In genomic region chr16:2003827-2004641, GRCh38 we compare ENCODE assay signal across 8 cellular contexts. TPM values are rescaled to one million over a fixed set of nuclear protein-coding genes. Genes with fewer than 3 reads are reported as not detected.
DNase-seq lines count a peak whose midpoint lies in the region; ATAC-seq and TF ChIP-seq lines count a peak whose summit lies in the region.

No MANE protein-coding gene starts in this region.

- H3K14ac ChIP-seq in trophoblast cell (ENCODE audit: low read length): no peak overlapping the region

- no peak overlapping the region for H2BK12ac ChIP-seq in trophoblast cell (ENCODE audit: low read length)

- no peak for TF ChIP-seq EP300 in upper lobe of left lung (IDR thresholded peaks at IDR 0.05)

- peak overlapping the region; percentile 7 for H4K8ac ChIP-seq in trophoblast cell (ENCODE audit: low read depth, low read length)

- H3K4me1 ChIP-seq in trophoblast cell (ENCODE audit: control insufficient read depth in 1 of 2, insufficient read depth in 2 of 2, low read length in 2 of 2): peaks cover 8 to 20% of the 10 kb centered on the region in 2 experiments
- peaks cover 47 to 58% (median 52%) of the 10 kb centered on the region in 4 donors for H3K4me1 ChIP-seq in upper lobe of left lung

- peak overlapping the region; percentile 25 for H3K4me2 ChIP-seq in trophoblast cell (ENCODE audit: low read length)

- no peak overlapping the region for H4K91ac ChIP-seq in trophoblast cell (ENCODE audit: low read depth, low read length)

- H3K79me2 ChIP-seq in trophoblast cell (ENCODE audit: control insufficient read depth, insufficient read depth, low read length, poor library complexity): peaks cover 6% of the 10 kb centered on the region

- no peak overlapping the region for H3K4ac ChIP-seq in trophoblast cell (ENCODE audit: low read depth, low read length)

- no peak overlapping the region for H3K18ac ChIP-seq in trophoblast cell (ENCODE audit: low read length)

- H3K4me3 ChIP-seq in trophoblast cell (ENCODE audit: low read depth, low read length) (no peak overlapping the region), upper lobe of left lung (no peak overlapping the region)

- ATAC-seq in GM21786 (IDR thresholded peaks at IDR 0.05; ENCODE audit: unreplicated experiment) (peak; percentile 71), SK-N-SH treated with all-trans-retinoic acid at 6 μM for 48 hours (peak; percentile 91), upper lobe of left lung (ENCODE audit: low FRiP score in 2 of 2) (peak; percentile 88 to 89)

- no peak overlapping the region for H2AK5ac ChIP-seq in trophoblast cell (ENCODE audit: low read length)

- H3K36me3 ChIP-seq in trophoblast cell (ENCODE audit: control insufficient read depth in 1 of 2, insufficient read depth in 2 of 2, low read length in 2 of 2): peaks cover 51 to 54% of the 10 kb centered on the region in 2 experiments
- peaks cover 24 to 45% (median 41%) of the 10 kb centered on the region in 4 donors for H3K36me3 ChIP-seq in upper lobe of left lung

- H3K9me3 ChIP-seq in trophoblast cell (ENCODE audit: insufficient read depth, low read depth, low read length) (peaks cover 1% of the 10 kb centered on the region), upper lobe of left lung (no peaks in the 10 kb centered on the region)

- no peak overlapping the region for H2BK120ac ChIP-seq in trophoblast cell (ENCODE audit: insufficient read depth, low read length, poor library complexity)

- H4K12ac ChIP-seq in trophoblast cell (ENCODE audit: low read depth, low read length): no peak overlapping the region

- no peak for TF ChIP-seq POLR2A in upper lobe of left lung (IDR thresholded peaks at IDR 0.05)

- intact Hi-C loops in head of caudate nucleus (cut with DNase I): no loop called here

- no peak overlapping the region for H2BK5ac ChIP-seq in trophoblast cell (ENCODE audit: low read depth, low read length, poor library complexity)

- H3K27me3 ChIP-seq in trophoblast cell (ENCODE audit: insufficient read depth, low read length): no peaks in the 10 kb centered on the region
- no peaks in the 10 kb centered on the region for H3K27me3 ChIP-seq in upper lobe of left lung

- H2AFZ ChIP-seq in trophoblast cell (ENCODE audit: insufficient read depth, low read length, poor library complexity): no peak overlapping the region

- H3K23ac ChIP-seq in trophoblast cell (ENCODE audit: low read length): no peak overlapping the region

- H3K27ac ChIP-seq in trophoblast cell (ENCODE audit: low read depth, low read length) (no peak overlapping the region), upper lobe of left lung (peak overlapping the region in 1 of 4 donors; percentile 2)

- no peaks in the 10 kb centered on the region for H3K79me1 ChIP-seq in trophoblast cell (ENCODE audit: low read length)

- DNase-seq in CD1c-positive myeloid dendritic cell (ENCODE audit: extremely low spot score): peak; percentile 95
- DNase-seq in NCI-H1092 (lab: John Stamatoyannopoulos, UW): peak; percentile 87
- peak; percentile 90 for DNase-seq in activated naive CD4-positive, alpha-beta T cell treated with anti-CD3 and anti-CD28 coated beads, Interleukin-2, amount 50 U/mL, for 16 hours
- peak in 41 of 42 donors; percentile 42 to 90 (median 77) for DNase-seq in head of caudate nucleus
- peak; percentile 90 to 91 for DNase-seq in trophoblast cell
- DNase-seq in upper lobe of left lung: peak; percentile 92 to 96

- no CpG with 5 or more reads among the region's 36 CpGs for WGBS in trophoblast cell (ENCODE audit: extremely low coverage, insufficient coverage, insufficient read length)
- 4 to 76% methylated on average over 5 to 10 of the region's 36 CpGs for WGBS in upper lobe of left lung, 2 donors

- no peak overlapping the region for H3K9ac ChIP-seq in trophoblast cell (ENCODE audit: low read length)

- TF ChIP-seq CTCF in upper lobe of left lung (IDR thresholded peaks at IDR 0.05): peak; percentile 92 to 97 (median 96)

TF ChIP-seq in SK-N-SH treated with all-trans-retinoic acid at 6 μM for 48 hours, 23 proteins besides CTCF, POLR2A, EP300 and RAD21:
- TF ChIP-seq ZFP3 (CRISPR knock-in tag; IDR thresholded peaks at IDR 0.05) (no peak), ZFP30 (CRISPR knock-in tag; IDR thresholded peaks at IDR 0.05) (no peak), OSR1 (CRISPR knock-in tag; IDR thresholded peaks at IDR 0.05) (no peak), ZC3H10 (CRISPR knock-in tag; IDR thresholded peaks at IDR 0.05) (no peak)

RNA-seq across cellular contexts. Expression of gene ZNF598, which starts 5.6 kb away (rescaled TPM):
- 29.9 and 32.0 TPM in 2 replicates for polyA plus RNA-seq in trophoblast cell (2013)
- total RNA-seq in upper lobe of left lung: 10 to 100 TPM; 20.1 to 62.8 (median 41.7) TPM

RNA-seq across cellular contexts. Expression of gene SYNGR3, which starts 14.3 kb away (rescaled TPM):
- 1.2 and 1.3 TPM in 2 replicates for polyA plus RNA-seq in trophoblast cell (2013)
- 1 to 10 TPM in 1 of 6 donors, under 1 TPM in 3, not detected in 2; 0.15 to 1.4 (median 0.34) TPM for total RNA-seq in upper lobe of left lung

RNA-seq across cellular contexts. Expression of gene NPW, which starts 15.6 kb away (rescaled TPM):
- polyA plus RNA-seq in trophoblast cell (2013): 0.79 and 0.94 TPM in 2 replicates
- total RNA-seq in upper lobe of left lung: under 1 TPM in 2 of 6 donors, not detected in 4; 0.67 to 0.80 TPM

RNA-seq across cellular contexts. Expression of gene GFER, which starts 20.0 kb away (rescaled TPM):
- 38.2 and 39.4 TPM in 2 replicates for polyA plus RNA-seq in trophoblast cell (2013)
- 10 to 100 TPM in 5 of 6 donors, 1 to 10 TPM in 1; 5.2 to 40.3 (median 24.7) TPM for total RNA-seq in upper lobe of left lung

RNA-seq across cellular contexts. Expression of gene NHERF2, which starts 22.7 kb away (rescaled TPM):
- 21.9 and 22.1 TPM in 2 replicates for polyA plus RNA-seq in trophoblast cell (2013)
- 100 to 1,000 TPM; 131 to 604 (median 283) TPM for total RNA-seq in upper lobe of left lung
